In genomic region chr5:115549154-115549553, GRCh38 we compare ENCODE assay signal across 2 cellular contexts.
TF ChIP-seq lines count a peak whose summit lies in the region.

No MANE protein-coding gene starts in this region.

TF ChIP-seq in Ishikawa, 13 proteins besides CTCF, POLR2A, EP300 and RAD21:
- no peak for TF ChIP-seq YY1 (IDR thresholded peaks at IDR 0.05; ENCODE audit: low read depth)
- no peak for TF ChIP-seq USF1 (IDR thresholded peaks at IDR 0.05)
- TF ChIP-seq, protein P1, sequence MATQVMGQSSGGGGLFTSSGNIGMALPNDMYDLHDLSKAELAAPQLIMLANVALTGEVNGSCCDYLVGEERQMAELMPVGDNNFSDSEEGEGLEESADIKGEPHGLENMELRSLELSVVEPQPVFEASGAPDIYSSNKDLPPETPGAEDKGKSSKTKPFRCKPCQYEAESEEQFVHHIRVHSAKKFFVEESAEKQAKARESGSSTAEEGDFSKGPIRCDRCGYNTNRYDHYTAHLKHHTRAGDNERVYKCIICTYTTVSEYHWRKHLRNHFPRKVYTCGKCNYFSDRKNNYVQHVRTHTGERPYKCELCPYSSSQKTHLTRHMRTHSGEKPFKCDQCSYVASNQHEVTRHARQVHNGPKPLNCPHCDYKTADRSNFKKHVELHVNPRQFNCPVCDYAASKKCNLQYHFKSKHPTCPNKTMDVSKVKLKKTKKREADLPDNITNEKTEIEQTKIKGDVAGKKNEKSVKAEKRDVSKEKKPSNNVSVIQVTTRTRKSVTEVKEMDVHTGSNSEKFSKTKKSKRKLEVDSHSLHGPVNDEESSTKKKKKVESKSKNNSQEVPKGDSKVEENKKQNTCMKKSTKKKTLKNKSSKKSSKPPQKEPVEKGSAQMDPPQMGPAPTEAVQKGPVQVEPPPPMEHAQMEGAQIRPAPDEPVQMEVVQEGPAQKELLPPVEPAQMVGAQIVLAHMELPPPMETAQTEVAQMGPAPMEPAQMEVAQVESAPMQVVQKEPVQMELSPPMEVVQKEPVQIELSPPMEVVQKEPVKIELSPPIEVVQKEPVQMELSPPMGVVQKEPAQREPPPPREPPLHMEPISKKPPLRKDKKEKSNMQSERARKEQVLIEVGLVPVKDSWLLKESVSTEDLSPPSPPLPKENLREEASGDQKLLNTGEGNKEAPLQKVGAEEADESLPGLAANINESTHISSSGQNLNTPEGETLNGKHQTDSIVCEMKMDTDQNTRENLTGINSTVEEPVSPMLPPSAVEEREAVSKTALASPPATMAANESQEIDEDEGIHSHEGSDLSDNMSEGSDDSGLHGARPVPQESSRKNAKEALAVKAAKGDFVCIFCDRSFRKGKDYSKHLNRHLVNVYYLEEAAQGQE (IDR thresholded peaks at IDR 0.05; ENCODE audit: low read depth): no peak
- TF ChIP-seq TAF1 (IDR thresholded peaks at IDR 0.05; ENCODE audit: low read depth): no peak
- no peak for TF ChIP-seq ZBTB7A (IDR thresholded peaks at IDR 0.05; ENCODE audit: low read depth)
- TF ChIP-seq FOXM1 (IDR thresholded peaks at IDR 0.05; ENCODE audit: borderline replicate concordance, low read depth): no peak
- TF ChIP-seq TCF12 (IDR thresholded peaks at IDR 0.05; ENCODE audit: low read depth): no peak
- TF ChIP-seq CEBPB (IDR thresholded peaks at IDR 0.05): no peak
- TF ChIP-seq TEAD4 (IDR thresholded peaks at IDR 0.05): no peak
- TF ChIP-seq CREB1 (IDR thresholded peaks at IDR 0.05; ENCODE audit: low read depth): no peak
- TF ChIP-seq EGR1 (IDR thresholded peaks at IDR 0.05): no peak
- TF ChIP-seq NFIC (IDR thresholded peaks at IDR 0.05): no peak
- TF ChIP-seq, protein P2, sequence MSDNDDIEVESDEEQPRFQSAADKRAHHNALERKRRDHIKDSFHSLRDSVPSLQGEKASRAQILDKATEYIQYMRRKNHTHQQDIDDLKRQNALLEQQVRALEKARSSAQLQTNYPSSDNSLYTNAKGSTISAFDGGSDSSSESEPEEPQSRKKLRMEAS (IDR thresholded peaks at IDR 0.05): no peak

TF ChIP-seq in K562, 482 proteins besides CTCF, POLR2A, EP300 and RAD21:
- TF ChIP-seq ZNF282 (CRISPR knock-in tag; IDR thresholded peaks at IDR 0.05) (no peak), CBX3 (IDR thresholded peaks at IDR 0.05; ENCODE audit: borderline replicate concordance in 1 of 2, low read length in 2 of 2) (no peak), SMC3 (conservative IDR thresholded peaks at IDR 0.05; ENCODE audit: insufficient read depth, low read depth, low read length) (0 out of 2 replicates have a peak, but pooled peaks have one; percentile 7), DDX20 (tag; IDR thresholded peaks at IDR 0.05; ENCODE audit: low read depth) (no peak)
